1 cellular context compared by ENCODE assay signal in the genomic region with DNA sequence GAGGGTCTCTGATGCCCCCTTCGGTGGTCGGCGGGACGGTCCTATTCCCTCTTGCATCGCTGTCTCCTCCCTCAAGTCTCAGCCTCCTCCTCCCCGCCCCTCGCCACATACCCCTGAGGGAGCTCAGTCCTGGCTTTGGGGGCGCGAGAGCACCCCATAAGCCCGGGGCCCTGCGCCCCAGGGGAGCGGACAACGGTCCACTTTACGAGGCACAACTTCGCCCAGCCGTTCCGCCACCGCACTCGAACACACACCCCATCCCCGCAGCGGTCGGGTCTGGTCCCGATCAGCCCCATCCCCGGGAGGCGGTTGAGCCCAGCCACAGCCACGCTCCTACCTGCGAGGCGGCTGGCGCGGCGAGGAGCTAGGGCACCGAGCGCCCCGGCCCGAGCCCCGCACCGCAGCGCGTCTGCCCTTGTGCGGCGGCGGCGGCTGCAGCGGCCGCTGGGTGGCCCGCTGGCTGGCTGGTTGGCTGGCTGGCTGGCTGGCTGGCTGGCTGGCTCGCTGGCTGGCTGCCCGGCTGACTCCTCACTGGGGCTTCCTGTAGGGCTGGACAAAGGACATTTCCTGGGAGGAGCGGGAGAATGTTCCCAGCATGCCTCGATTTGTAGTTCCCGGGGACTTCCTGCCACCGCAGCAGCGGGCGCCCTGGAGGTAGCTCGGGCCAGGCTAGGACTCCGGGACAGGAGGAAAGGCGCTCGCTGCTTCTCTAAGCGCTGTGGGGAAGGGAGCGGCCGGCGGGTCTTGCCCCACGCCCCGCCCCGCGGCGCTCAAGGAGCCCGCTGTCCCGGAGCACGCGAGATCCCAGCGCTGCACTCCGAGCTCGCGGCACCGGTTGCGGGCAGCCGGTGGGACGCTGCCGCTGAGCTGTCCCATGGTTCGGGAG.
TF ChIP-seq lines count a peak whose summit lies in the region.

Gene ZNF697, minus strand, starts transcription at position 533 of the 886 bp plus-strand sequence. CDS start 22,166 bp downstream, outside the sequence.

TF ChIP-seq in K562, 482 proteins besides CTCF, POLR2A, EP300 and RAD21 (continued from another document):
- TF ChIP-seq CREB1 (IDR thresholded peaks at IDR 0.05) (no peak), CREB1 (CRISPR knock-in tag; IDR thresholded peaks at IDR 0.05) (0 out of 2 replicates have a peak, but pooled peaks have one; percentile 26), MXD1 (CRISPR knock-in tag; IDR thresholded peaks at IDR 0.05; ENCODE audit: borderline replicate concordance, poor library complexity, severe bottlenecking) (no peak), GABPB1 (CRISPR knock-in tag; IDR thresholded peaks at IDR 0.05) (peak; percentile 81), ZNF217 (CRISPR knock-in tag; IDR thresholded peaks at IDR 0.05) (no peak)
- TF ChIP-seq, protein P1, sequence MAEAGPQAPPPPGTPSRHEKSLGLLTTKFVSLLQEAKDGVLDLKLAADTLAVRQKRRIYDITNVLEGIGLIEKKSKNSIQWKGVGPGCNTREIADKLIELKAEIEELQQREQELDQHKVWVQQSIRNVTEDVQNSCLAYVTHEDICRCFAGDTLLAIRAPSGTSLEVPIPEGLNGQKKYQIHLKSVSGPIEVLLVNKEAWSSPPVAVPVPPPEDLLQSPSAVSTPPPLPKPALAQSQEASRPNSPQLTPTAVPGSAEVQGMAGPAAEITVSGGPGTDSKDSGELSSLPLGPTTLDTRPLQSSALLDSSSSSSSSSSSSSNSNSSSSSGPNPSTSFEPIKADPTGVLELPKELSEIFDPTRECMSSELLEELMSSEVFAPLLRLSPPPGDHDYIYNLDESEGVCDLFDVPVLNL (CRISPR knock-in tag; IDR thresholded peaks at IDR 0.05; ENCODE audit: low read depth): no peak
- TF ChIP-seq, protein P2, sequence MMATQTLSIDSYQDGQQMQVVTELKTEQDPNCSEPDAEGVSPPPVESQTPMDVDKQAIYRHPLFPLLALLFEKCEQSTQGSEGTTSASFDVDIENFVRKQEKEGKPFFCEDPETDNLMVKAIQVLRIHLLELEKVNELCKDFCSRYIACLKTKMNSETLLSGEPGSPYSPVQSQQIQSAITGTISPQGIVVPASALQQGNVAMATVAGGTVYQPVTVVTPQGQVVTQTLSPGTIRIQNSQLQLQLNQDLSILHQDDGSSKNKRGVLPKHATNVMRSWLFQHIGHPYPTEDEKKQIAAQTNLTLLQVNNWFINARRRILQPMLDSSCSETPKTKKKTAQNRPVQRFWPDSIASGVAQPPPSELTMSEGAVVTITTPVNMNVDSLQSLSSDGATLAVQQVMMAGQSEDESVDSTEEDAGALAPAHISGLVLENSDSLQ (IDR thresholded peaks at IDR 0.05): 0 out of 2 replicates have a peak, but pooled peaks have one; percentile 18
